In the genomic region with DNA sequence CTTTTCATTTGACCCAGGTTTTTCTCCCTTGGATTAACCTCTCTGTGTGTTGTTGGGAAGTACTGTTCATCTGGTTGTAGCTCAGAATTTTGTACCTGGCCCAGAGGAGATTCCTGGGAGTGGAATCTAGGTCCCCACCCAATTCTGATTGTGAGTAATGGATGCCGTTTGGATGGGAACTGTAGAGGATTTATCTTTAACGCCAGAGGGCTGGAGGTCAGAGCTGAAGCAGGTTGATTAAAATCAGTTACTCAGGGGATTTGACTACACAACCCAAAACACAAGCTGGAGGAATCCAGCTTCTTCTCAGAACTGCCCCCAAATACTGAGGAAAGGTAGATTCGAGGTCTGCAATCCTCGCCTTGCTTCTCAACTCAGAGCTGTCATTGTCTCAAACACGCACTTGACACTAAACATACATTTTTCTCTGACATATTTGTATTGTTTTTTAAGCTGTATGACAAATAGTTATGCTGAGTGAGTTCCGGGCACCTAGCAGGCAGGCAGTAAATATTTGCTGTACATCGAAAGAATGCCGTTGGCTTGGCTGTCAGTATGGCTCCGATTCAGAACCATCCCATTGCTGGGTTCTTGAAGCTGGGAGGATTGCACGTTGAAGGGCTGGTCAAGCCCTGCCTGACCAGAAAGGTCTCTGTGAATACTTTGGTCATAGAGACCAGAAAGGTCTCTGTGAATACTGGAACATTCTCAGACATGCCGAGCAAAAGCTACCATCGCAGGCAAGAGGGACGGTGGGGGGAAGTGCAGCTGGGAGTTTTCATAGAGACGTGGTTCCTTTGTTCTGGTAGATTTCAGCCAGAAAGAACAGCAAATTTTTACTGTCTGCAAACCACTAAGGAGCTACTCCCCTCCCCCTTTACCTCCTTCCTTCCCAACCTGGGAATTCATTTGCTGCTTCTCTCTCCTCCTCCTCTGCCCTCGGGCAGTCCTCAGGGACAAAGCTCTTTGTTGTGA, we compare ENCODE assay signal across 1 cellular context.
A peak's percentile ranks its signal among the peaks of the same experiment; 100 is the strongest.
TF ChIP-seq lines count a peak whose summit lies in the region.

No MANE protein-coding gene starts in this region.

TF ChIP-seq in HepG2, 621 proteins besides CTCF, POLR2A, EP300 and RAD21 (continued from another document and continues in another):
- TF ChIP-seq RNF2 (conservative IDR thresholded peaks at IDR 0.05; ENCODE audit: low read depth) (no peak), AGO1 (IDR thresholded peaks at IDR 0.05; ENCODE audit: low read depth, low read length, poor library complexity, severe bottlenecking) (no peak), ZNF556 (CRISPR knock-in tag; IDR thresholded peaks at IDR 0.05; ENCODE audit: borderline replicate concordance) (no peak), ZNF614 (CRISPR knock-in tag; IDR thresholded peaks at IDR 0.05; ENCODE audit: borderline replicate concordance) (no peak), ZNF790 (CRISPR knock-in tag; IDR thresholded peaks at IDR 0.05; ENCODE audit: borderline replicate concordance) (0 out of 2 replicates have a peak, but pooled peaks have one; percentile 37), ZNF670 (CRISPR knock-in tag; IDR thresholded peaks at IDR 0.05; ENCODE audit: borderline replicate concordance) (no peak), TOPORS (CRISPR knock-in tag; IDR thresholded peaks at IDR 0.05) (no peak), RXRA (CRISPR knock-in tag; IDR thresholded peaks at IDR 0.05) (no peak), KMT2B (CRISPR knock-in tag; IDR thresholded peaks at IDR 0.05) (no peak), ZNF460 (CRISPR knock-in tag; IDR thresholded peaks at IDR 0.05; ENCODE audit: borderline replicate concordance) (no peak), ZIK1 (CRISPR knock-in tag; IDR thresholded peaks at IDR 0.05; ENCODE audit: borderline replicate concordance, low read depth) (no peak), MEIS1 (CRISPR knock-in tag; IDR thresholded peaks at IDR 0.05; ENCODE audit: borderline replicate concordance) (no peak), RERE (CRISPR knock-in tag; IDR thresholded peaks at IDR 0.05; ENCODE audit: low read depth) (no peak), NAIF1 (CRISPR knock-in tag; IDR thresholded peaks at IDR 0.05; ENCODE audit: borderline replicate concordance) (no peak), ZNF335 (CRISPR knock-in tag; IDR thresholded peaks at IDR 0.05) (no peak), MIER3 (CRISPR knock-in tag; IDR thresholded peaks at IDR 0.05; ENCODE audit: borderline replicate concordance) (no peak), ZBTB7A (CRISPR knock-in tag; IDR thresholded peaks at IDR 0.05) (no peak), TEAD3 (CRISPR knock-in tag; optimal IDR thresholded peaks at IDR 0.05; ENCODE audit: borderline replicate concordance) (peak; percentile 55), ZSCAN29 (CRISPR knock-in tag; conservative IDR thresholded peaks at IDR 0.05) (no peak), EEA1 (CRISPR knock-in tag; IDR thresholded peaks at IDR 0.05; ENCODE audit: borderline replicate concordance) (no peak), SP2 (CRISPR knock-in tag; IDR thresholded peaks at IDR 0.05) (no peak), SAP130 (CRISPR knock-in tag; IDR thresholded peaks at IDR 0.05; ENCODE audit: low read depth) (peak; percentile 54), HMGA1 (CRISPR knock-in tag; conservative IDR thresholded peaks at IDR 0.05) (no peak), MED1 (CRISPR knock-in tag; IDR thresholded peaks at IDR 0.05) (0 out of 2 replicates have a peak, but pooled peaks have one; percentile 32), HNRNPUL1 (IDR thresholded peaks at IDR 0.05; ENCODE audit: low read depth, low read length) (no peak), TP53 (CRISPR knock-in tag; conservative IDR thresholded peaks at IDR 0.05) (no peak), IKZF1 (IDR thresholded peaks at IDR 0.05) (no peak), KDM5A (IDR thresholded peaks at IDR 0.05; ENCODE audit: borderline replicate concordance, low read length) (no peak), ATM (IDR thresholded peaks at IDR 0.05; ENCODE audit: borderline replicate concordance) (no peak), KMT2A (CRISPR knock-in tag; IDR thresholded peaks at IDR 0.05) (no peak), ZNF143 (CRISPR knock-in tag; IDR thresholded peaks at IDR 0.05) (no peak), MYPOP (CRISPR knock-in tag; IDR thresholded peaks at IDR 0.05) (no peak)
- TF ChIP-seq, protein P1, sequence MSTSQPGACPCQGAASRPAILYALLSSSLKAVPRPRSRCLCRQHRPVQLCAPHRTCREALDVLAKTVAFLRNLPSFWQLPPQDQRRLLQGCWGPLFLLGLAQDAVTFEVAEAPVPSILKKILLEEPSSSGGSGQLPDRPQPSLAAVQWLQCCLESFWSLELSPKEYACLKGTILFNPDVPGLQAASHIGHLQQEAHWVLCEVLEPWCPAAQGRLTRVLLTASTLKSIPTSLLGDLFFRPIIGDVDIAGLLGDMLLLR (CRISPR knock-in tag; IDR thresholded peaks at IDR 0.05) = no peak
- TF ChIP-seq, protein P2, sequence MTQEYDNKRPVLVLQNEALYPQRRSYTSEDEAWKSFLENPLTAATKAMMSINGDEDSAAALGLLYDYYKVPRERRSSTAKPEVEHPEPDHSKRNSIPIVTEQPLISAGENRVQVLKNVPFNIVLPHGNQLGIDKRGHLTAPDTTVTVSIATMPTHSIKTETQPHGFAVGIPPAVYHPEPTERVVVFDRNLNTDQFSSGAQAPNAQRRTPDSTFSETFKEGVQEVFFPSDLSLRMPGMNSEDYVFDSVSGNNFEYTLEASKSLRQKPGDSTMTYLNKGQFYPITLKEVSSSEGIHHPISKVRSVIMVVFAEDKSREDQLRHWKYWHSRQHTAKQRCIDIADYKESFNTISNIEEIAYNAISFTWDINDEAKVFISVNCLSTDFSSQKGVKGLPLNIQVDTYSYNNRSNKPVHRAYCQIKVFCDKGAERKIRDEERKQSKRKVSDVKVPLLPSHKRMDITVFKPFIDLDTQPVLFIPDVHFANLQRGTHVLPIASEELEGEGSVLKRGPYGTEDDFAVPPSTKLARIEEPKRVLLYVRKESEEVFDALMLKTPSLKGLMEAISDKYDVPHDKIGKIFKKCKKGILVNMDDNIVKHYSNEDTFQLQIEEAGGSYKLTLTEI (CRISPR knock-in tag; conservative IDR thresholded peaks at IDR 0.05) = no peak
- TF ChIP-seq, protein P3, sequence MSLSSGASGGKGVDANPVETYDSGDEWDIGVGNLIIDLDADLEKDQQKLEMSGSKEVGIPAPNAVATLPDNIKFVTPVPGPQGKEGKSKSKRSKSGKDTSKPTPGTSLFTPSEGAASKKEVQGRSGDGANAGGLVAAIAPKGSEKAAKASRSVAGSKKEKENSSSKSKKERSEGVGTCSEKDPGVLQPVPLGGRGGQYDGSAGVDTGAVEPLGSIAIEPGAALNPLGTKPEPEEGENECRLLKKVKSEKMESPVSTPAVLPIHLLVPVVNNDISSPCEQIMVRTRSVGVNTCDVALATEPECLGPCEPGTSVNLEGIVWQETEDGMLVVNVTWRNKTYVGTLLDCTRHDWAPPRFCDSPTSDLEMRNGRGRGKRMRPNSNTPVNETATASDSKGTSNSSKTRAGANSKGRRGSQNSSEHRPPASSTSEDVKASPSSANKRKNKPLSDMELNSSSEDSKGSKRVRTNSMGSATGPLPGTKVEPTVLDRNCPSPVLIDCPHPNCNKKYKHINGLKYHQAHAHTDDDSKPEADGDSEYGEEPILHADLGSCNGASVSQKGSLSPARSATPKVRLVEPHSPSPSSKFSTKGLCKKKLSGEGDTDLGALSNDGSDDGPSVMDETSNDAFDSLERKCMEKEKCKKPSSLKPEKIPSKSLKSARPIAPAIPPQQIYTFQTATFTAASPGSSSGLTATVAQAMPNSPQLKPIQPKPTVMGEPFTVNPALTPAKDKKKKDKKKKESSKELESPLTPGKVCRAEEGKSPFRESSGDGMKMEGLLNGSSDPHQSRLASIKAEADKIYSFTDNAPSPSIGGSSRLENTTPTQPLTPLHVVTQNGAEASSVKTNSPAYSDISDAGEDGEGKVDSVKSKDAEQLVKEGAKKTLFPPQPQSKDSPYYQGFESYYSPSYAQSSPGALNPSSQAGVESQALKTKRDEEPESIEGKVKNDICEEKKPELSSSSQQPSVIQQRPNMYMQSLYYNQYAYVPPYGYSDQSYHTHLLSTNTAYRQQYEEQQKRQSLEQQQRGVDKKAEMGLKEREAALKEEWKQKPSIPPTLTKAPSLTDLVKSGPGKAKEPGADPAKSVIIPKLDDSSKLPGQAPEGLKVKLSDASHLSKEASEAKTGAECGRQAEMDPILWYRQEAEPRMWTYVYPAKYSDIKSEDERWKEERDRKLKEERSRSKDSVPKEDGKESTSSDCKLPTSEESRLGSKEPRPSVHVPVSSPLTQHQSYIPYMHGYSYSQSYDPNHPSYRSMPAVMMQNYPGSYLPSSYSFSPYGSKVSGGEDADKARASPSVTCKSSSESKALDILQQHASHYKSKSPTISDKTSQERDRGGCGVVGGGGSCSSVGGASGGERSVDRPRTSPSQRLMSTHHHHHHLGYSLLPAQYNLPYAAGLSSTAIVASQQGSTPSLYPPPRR (CRISPR knock-in tag; IDR thresholded peaks at IDR 0.05; ENCODE audit: borderline replicate concordance) = no peak
- TF ChIP-seq, protein P4, sequence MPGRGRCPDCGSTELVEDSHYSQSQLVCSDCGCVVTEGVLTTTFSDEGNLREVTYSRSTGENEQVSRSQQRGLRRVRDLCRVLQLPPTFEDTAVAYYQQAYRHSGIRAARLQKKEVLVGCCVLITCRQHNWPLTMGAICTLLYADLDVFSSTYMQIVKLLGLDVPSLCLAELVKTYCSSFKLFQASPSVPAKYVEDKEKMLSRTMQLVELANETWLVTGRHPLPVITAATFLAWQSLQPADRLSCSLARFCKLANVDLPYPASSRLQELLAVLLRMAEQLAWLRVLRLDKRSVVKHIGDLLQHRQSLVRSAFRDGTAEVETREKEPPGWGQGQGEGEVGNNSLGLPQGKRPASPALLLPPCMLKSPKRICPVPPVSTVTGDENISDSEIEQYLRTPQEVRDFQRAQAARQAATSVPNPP (CRISPR knock-in tag; IDR thresholded peaks at IDR 0.05) = no peak
